In the genomic region with DNA sequence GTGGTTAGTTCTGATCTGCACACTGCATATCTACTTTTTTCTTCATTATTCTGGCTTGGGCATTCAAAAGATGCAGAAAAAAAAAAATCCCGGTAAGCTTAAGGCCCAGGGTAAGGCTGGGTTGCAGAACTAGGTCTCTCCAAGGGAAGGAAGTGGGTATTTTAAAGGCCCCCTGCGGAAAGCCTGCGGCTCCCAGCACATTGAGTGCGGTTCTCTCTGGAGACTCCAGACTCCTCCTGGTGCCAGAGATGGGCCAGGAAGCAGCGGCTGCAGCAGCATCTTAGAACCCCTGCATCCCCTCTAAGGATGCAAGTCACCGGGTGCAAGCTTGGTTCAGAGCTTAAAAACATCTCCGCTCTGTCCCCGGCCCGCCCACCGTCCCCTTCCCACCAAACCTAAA, we compare ENCODE assay signal across 8 cellular contexts. TPM values are rescaled to one million over a fixed set of nuclear protein-coding genes. Genes with fewer than 3 reads are reported as not detected.
DNase-seq lines count a peak whose midpoint lies in the region; ATAC-seq and TF ChIP-seq lines count a peak whose summit lies in the region.

No MANE protein-coding gene starts in this region.

- ATAC-seq in GM19455 (IDR thresholded peaks at IDR 0.05; ENCODE audit: unreplicated experiment) (no peak), HG02970 (IDR thresholded peaks at IDR 0.05; ENCODE audit: low FRiP score, unreplicated experiment) (no peak)

- no peak overlapping the region for H2AK5ac ChIP-seq in trophoblast cell (ENCODE audit: low read length)

- no peak for TF ChIP-seq CTCF in Peyer's patch (IDR thresholded peaks at IDR 0.05)
- TF ChIP-seq CTCF in fibroblast of the aortic adventitia (IDR thresholded peaks at IDR 0.05; ENCODE audit: insufficient read depth, low read length): no peak

- H3K18ac ChIP-seq in trophoblast cell (ENCODE audit: low read length): no peak overlapping the region

- H3K27ac ChIP-seq in Peyer's patch (no peak overlapping the region), trophoblast cell (ENCODE audit: low read depth, low read length) (no peak overlapping the region)

- H3K9me3 ChIP-seq in Peyer's patch (no peaks in the 10 kb centered on the region), trophoblast cell (ENCODE audit: insufficient read depth, low read depth, low read length) (no peaks in the 10 kb centered on the region)

- no peak overlapping the region for H2AFZ ChIP-seq in trophoblast cell (ENCODE audit: insufficient read depth, low read length, poor library complexity)

- no CpG with 5 or more reads among the region's 10 CpGs for WGBS in trophoblast cell (ENCODE audit: extremely low coverage, insufficient coverage, insufficient read length)

- peak overlapping the region; percentile 79 for H3K4me2 ChIP-seq in trophoblast cell (ENCODE audit: low read length)

- TF ChIP-seq POLR2A in Peyer's patch (IDR thresholded peaks at IDR 0.05): no peak

- no peaks in the 10 kb centered on the region for H3K79me2 ChIP-seq in trophoblast cell (ENCODE audit: control insufficient read depth, insufficient read depth, low read length, poor library complexity)

- no peak overlapping the region for H4K91ac ChIP-seq in trophoblast cell (ENCODE audit: low read depth, low read length)

- no peak overlapping the region for H2BK120ac ChIP-seq in trophoblast cell (ENCODE audit: insufficient read depth, low read length, poor library complexity)

- H3K79me1 ChIP-seq in trophoblast cell (ENCODE audit: low read length): no peaks in the 10 kb centered on the region

- no peak overlapping the region for H4K8ac ChIP-seq in trophoblast cell (ENCODE audit: low read depth, low read length)

- H3K4me1 ChIP-seq in Peyer's patch: peaks cover 0 to 11% (median 2%) of the 10 kb centered on the region in 4 donors
- H3K4me1 ChIP-seq in trophoblast cell (ENCODE audit: control insufficient read depth in 1 of 2, insufficient read depth in 2 of 2, low read length in 2 of 2): peaks cover 0 to 2% of the 10 kb centered on the region in 2 experiments

- H2BK12ac ChIP-seq in trophoblast cell (ENCODE audit: low read length): no peak overlapping the region

- no peak overlapping the region for H4K12ac ChIP-seq in trophoblast cell (ENCODE audit: low read depth, low read length)

- H3K27me3 ChIP-seq in Peyer's patch: no peaks in the 10 kb centered on the region
- H3K27me3 ChIP-seq in trophoblast cell (ENCODE audit: insufficient read depth, low read length): peaks cover 16% of the 10 kb centered on the region

- DNase-seq in EL: peak; percentile 25
- no peak for DNase-seq in Peyer's patch
- DNase-seq in fibroblast of the aortic adventitia (ENCODE audit: low read depth): no peak
- DNase-seq in trophoblast cell: no peak
- no peak for DNase-seq in central memory CD4-positive, alpha-beta T cell
- no peak for DNase-seq in NCI-H2029 (lab: John Stamatoyannopoulos, UW)

- no peak overlapping the region for H3K14ac ChIP-seq in trophoblast cell (ENCODE audit: low read length)

- no peak overlapping the region for H3K23ac ChIP-seq in trophoblast cell (ENCODE audit: low read length)

- no peak overlapping the region for H2BK5ac ChIP-seq in trophoblast cell (ENCODE audit: low read depth, low read length, poor library complexity)

- no peak overlapping the region for H3K9ac ChIP-seq in trophoblast cell (ENCODE audit: low read length)

- H3K4ac ChIP-seq in trophoblast cell (ENCODE audit: low read depth, low read length): no peak overlapping the region

- no peaks in the 10 kb centered on the region for H3K36me3 ChIP-seq in Peyer's patch
- H3K36me3 ChIP-seq in trophoblast cell (ENCODE audit: control insufficient read depth in 1 of 2, insufficient read depth in 2 of 2, low read length in 2 of 2): no peaks in the 10 kb centered on the region

- H3K4me3 ChIP-seq in Peyer's patch (peak overlapping the region; percentile 36 to 59 (median 52)), fibroblast of the aortic adventitia (ENCODE audit: low read depth, low read length) (peak overlapping the region; percentile 53), trophoblast cell (ENCODE audit: low read depth, low read length) (no peak overlapping the region)

RNA-seq across cellular contexts. Expression of gene TGIF1, which starts 49.5 kb away (rescaled TPM):
- 10 to 100 TPM; 21.0 to 49.5 (median 35.3) TPM for total RNA-seq in Peyer's patch
- total RNA-seq in fibroblast of the aortic adventitia (ENCODE audit: low replicate concordance): 68.4 and 106 TPM in 2 replicates
- 125 and 128 TPM in 2 replicates for polyA plus RNA-seq in trophoblast cell (2013)
